In genomic region chr10:73494213-73494612, GRCh38 we compare ENCODE assay signal across 10 cellular contexts. TPM values are rescaled to one million over a fixed set of nuclear protein-coding genes. Genes with fewer than 3 reads are reported as not detected.
A peak's percentile ranks its signal among the peaks of the same experiment; 100 is the strongest.
DNase-seq lines count a peak whose midpoint lies in the region; ATAC-seq, FAIRE-seq and TF ChIP-seq lines count a peak whose summit lies in the region.
"Had no signal": no experiment of that assay in that cellular context is flagged by ENCODE, and none has a peak within 500 bp of the region (broad histone marks: within the 10 kb centered on the region; RNA-seq: fewer than 3 reads in every experiment).

No MANE protein-coding gene starts in this region.

- no peak for TF ChIP-seq POLR2A in A549 (IDR thresholded peaks at IDR 0.05; ENCODE audit: low read length)
- TF ChIP-seq POLR2A in HCT116 (IDR thresholded peaks at IDR 0.05; ENCODE audit: borderline replicate concordance, extremely low read depth, insufficient read depth, insufficient read length), result no peak
- no peak for TF ChIP-seq POLR2A in GM12878 (IDR thresholded peaks at IDR 0.05; ENCODE audit: low read depth, low read length)
- TF ChIP-seq POLR2A in Peyer's patch (IDR thresholded peaks at IDR 0.05), result no peak

- H3K9me2 ChIP-seq in HCT116 (ENCODE audit: insufficient read depth), result no peaks in the 10 kb centered on the region

- TF ChIP-seq CTCF in A549 (IDR thresholded peaks at IDR 0.05) (no peak), HCT116 (IDR thresholded peaks at IDR 0.05 in 2 of 3, conservative IDR thresholded peaks at IDR 0.05 in 1 of 3; ENCODE audit: borderline replicate concordance in 1 of 3, insufficient read depth in 1 of 3, low read depth in 2 of 3, low read length in 2 of 3) (no peak), GM12878 (IDR thresholded peaks at IDR 0.05 in 2 of 3, conservative IDR thresholded peaks at IDR 0.05 in 1 of 3; ENCODE audit: control insufficient read depth in 2 of 3, extremely low read depth in 1 of 3, insufficient read depth in 1 of 3, low read depth in 3 of 3, low read length in 3 of 3) (no peak), GM20000 (IDR thresholded peaks at IDR 0.05; ENCODE audit: extremely low read depth, missing control alignments) (no peak), Peyer's patch (IDR thresholded peaks at IDR 0.05) (no peak)

- H4K20me1 ChIP-seq in HCT116 (ENCODE audit: insufficient read depth) (no peaks in the 10 kb centered on the region), GM12878 (ENCODE audit: control insufficient read depth, insufficient read depth) (no peaks in the 10 kb centered on the region)

- intact Hi-C loops in HCT116 (cut with micrococcal nuclease), result no loop called here
- intact Hi-C loops in GM12878 (cut with micrococcal nuclease; ENCODE audit: unreplicated experiment), result no loop called here

- in situ Hi-C loops in GM12878 (cut with MboI), result no loop called here

- H3K4me3 ChIP-seq in A549 (peak overlapping the region; percentile 77), HCT116 (replicated peaks in 1 of 2; ENCODE audit: low read depth in 1 of 2, low read length in 2 of 2) (peak overlapping the region; percentile 94 to 98; a peak in 2 of 4 replicates), GM12878 (peak overlapping the region; percentile 55), mucosa of stomach (ENCODE audit: low read length) (no peak overlapping the region), Peyer's patch (peak overlapping the region in 2 of 4 donors; percentile 74 to 88)

- ATAC-seq in A549, result no peak
- no peak for ATAC-seq in HCT116
- no peak for ATAC-seq in GM12878
- ATAC-seq in HG03439 (IDR thresholded peaks at IDR 0.05; ENCODE audit: unreplicated experiment), result no peak

- CTCF ChIA-PET in A549 (lab: Yijun Ruan, JAX) (interaction anchor here (0.5 kb wide), 1 partner anchor 8 kb away, joined by 4 read pairs; no protein-coding TSS in a partner anchor), HCT116 (lab: Charles Lee) (no interaction called here), GM12878 (lab: Yijun Ruan, JAX) (interaction anchor here (1.1 kb wide), 1 partner anchor 149 kb away, joined by 4 read pairs; no protein-coding TSS in a partner anchor)

- H3K27me3 ChIP-seq in HCT116 (ENCODE audit: insufficient read depth, low read length) (no peaks in the 10 kb centered on the region), GM12878 (replicated peaks in 1 of 2; ENCODE audit: control insufficient read depth in 2 of 2, insufficient read depth in 2 of 2, low read length in 1 of 2) (no peaks in the 10 kb centered on the region), mucosa of stomach (ENCODE audit: control insufficient read depth, insufficient read depth, low read length) (no peaks in the 10 kb centered on the region), Peyer's patch (no peaks in the 10 kb centered on the region)

- H3K9ac ChIP-seq in HCT116 (ENCODE audit: low read length), result no peak overlapping the region
- no peak overlapping the region for H3K9ac ChIP-seq in GM12878 (ENCODE audit: control insufficient read depth, insufficient read depth, low read length)
- H3K9ac ChIP-seq in mucosa of stomach (ENCODE audit: low read length), result peak overlapping the region; percentile 3

- FAIRE-seq in A549 (lab: Jason Lieb, UNC), result no peak
- no peak for FAIRE-seq in GM12878 (lab: Jason Lieb, UNC)
- FAIRE-seq: G401.6 had no signal

- H3K9me3 ChIP-seq in A549 (no peaks in the 10 kb centered on the region), HCT116 (ENCODE audit: control insufficient read depth in 1 of 2, insufficient read depth in 1 of 2, low read depth in 1 of 2, low read length in 2 of 2) (no peaks in the 10 kb centered on the region), GM12878 (replicated peaks; ENCODE audit: control insufficient read depth, insufficient read depth, low read length) (no peaks in the 10 kb centered on the region), mucosa of stomach (ENCODE audit: control insufficient read depth, low read length) (no peaks in the 10 kb centered on the region), Peyer's patch (no peaks in the 10 kb centered on the region)

- WGBS in A549 (ENCODE audit: missing lambda C conversion rate), result 91% methylated on average over 15 of the region's 15 CpGs
- WGBS in GM12878 (ENCODE audit: insufficient coverage, insufficient replicate concordance, low lambda C conversion rate, missing lambda C conversion rate), result 90% methylated on average over 15 of the region's 15 CpGs

- H3K36me3 ChIP-seq in HCT116 (ENCODE audit: control insufficient read depth in 1 of 2, insufficient read depth in 2 of 2, low read length in 2 of 2) (peaks cover 0 to 4% of the 10 kb centered on the region in 2 experiments; a peak in 1 of 4 replicates), GM12878 (ENCODE audit: control insufficient read depth in 2 of 2, insufficient read depth in 2 of 2, low read length in 1 of 2) (no peaks in the 10 kb centered on the region), mucosa of stomach (ENCODE audit: control insufficient read depth, insufficient read depth, low read length) (peaks cover 2% of the 10 kb centered on the region), Peyer's patch (peaks cover 0 to 12% (median 0%) of the 10 kb centered on the region in 3 donors)

- SMC1A ChIA-PET in GM12878 (lab: Charles Lee; ENCODE audit: uncharacterized antibody, unreplicated experiment), result interaction anchor here (0.9 to 1.4 kb wide), 4 partner anchors 12 to 249 kb away, joined by 3 to 5 read pairs (median 4); no protein-coding TSS in a partner anchor

- TF ChIP-seq RAD21 in A549 (conservative IDR thresholded peaks at IDR 0.05 in 1 of 2, IDR thresholded peaks at IDR 0.05 in 1 of 2) (no peak), HCT116 (IDR thresholded peaks at IDR 0.05; ENCODE audit: low read depth) (no peak), GM12878 (IDR thresholded peaks at IDR 0.05; ENCODE audit: insufficient read depth, low read depth, low read length) (no peak)

- H3K27ac ChIP-seq in A549, result peak overlapping the region in 1 of 2 experiments; percentile 90; a peak in 4 of 6 replicates
- peak overlapping the region; percentile 97; the same call in 1 of the 2 replicates for H3K27ac ChIP-seq in HCT116 (ENCODE audit: low read depth, low read length)
- H3K27ac ChIP-seq in GM12878 (ENCODE audit: control insufficient read depth, insufficient read depth), result no peak overlapping the region
- H3K27ac ChIP-seq in Peyer's patch, result peak overlapping the region in 2 of 4 donors; percentile 94 to 99

- POLR2A ChIA-PET in A549 (lab: Yijun Ruan, JAX), result interaction anchor here (0.8 kb wide), 1 partner anchor 247 kb away, joined by 3 read pairs; the partner anchor contains the start of gene DNAJC9
- POLR2A ChIA-PET in HCT116 (lab: Charles Lee), result interaction anchor here (2.2 kb wide), 1 partner anchor 247 kb away, joined by 12 read pairs; the partner anchor contains the start of gene DNAJC9
- POLR2A ChIA-PET in GM12878 (lab: Charles Lee), result interaction anchor here (0.5 to 0.9 kb wide), 2 partner anchors 247 to 300 kb away, joined by 3 to 6 read pairs; partner anchors contain the start of gene DNAJC9

- H2AFZ ChIP-seq in HCT116 (ENCODE audit: low read depth, low read length, poor library complexity, severe bottlenecking) (no peak overlapping the region), GM12878 (ENCODE audit: control insufficient read depth, low read depth, low read length) (no peak overlapping the region)

- H3K79me2 ChIP-seq in HCT116 (ENCODE audit: insufficient read depth, low read length) (peaks cover 63% of the 10 kb centered on the region), GM12878 (ENCODE audit: control insufficient read depth, insufficient read depth, low read length) (peaks cover 48% of the 10 kb centered on the region)

- H3K4me2 ChIP-seq in A549, result peak overlapping the region; percentile 78
- H3K4me2 ChIP-seq in HCT116 (ENCODE audit: low read length), result peak overlapping the region; percentile 81; the same call in 1 of the 2 replicates
- peak overlapping the region; percentile 79 for H3K4me2 ChIP-seq in GM12878 (ENCODE audit: control insufficient read depth, insufficient read depth)

- TF ChIP-seq EP300 in A549 (IDR thresholded peaks at IDR 0.05) (no peak), GM12878 (IDR thresholded peaks at IDR 0.05; ENCODE audit: borderline replicate concordance in 1 of 2, control insufficient read depth in 1 of 2, low read depth in 2 of 2, low read length in 2 of 2) (no peak)

- peaks cover 21% of the 10 kb centered on the region; the same call in 2 of the 3 replicates for H3K4me1 ChIP-seq in A549
- H3K4me1 ChIP-seq in HCT116 (ENCODE audit: control insufficient read depth in 1 of 2, insufficient read depth in 2 of 2, low read length in 2 of 2), result peaks cover 13 to 21% of the 10 kb centered on the region in 2 experiments; a peak in 3 of 4 replicates
- peaks cover 6% of the 10 kb centered on the region for H3K4me1 ChIP-seq in GM12878 (ENCODE audit: control insufficient read depth, insufficient read depth, low read length)
- H3K4me1 ChIP-seq in mucosa of stomach (ENCODE audit: control insufficient read depth, insufficient read depth, low read length), result peaks cover 14% of the 10 kb centered on the region
- peaks cover 0 to 44% (median 8%) of the 10 kb centered on the region in 4 donors for H3K4me1 ChIP-seq in Peyer's patch

- BruUV-seq in HCT116 (replicated peaks; lab: Mats Ljungman, UMichigan) (no TSS peak), GM12878 (replicated peaks; lab: Mats Ljungman, UMichigan) (no TSS peak)

- RAD21 ChIA-PET in HCT116 (lab: Charles Lee; ENCODE audit: low non-redundant PET in 1 of 2, low total read pairs in 2 of 2, uncharacterized antibody in 2 of 2, unreplicated experiment in 2 of 2) (no interaction called here), GM12878 (lab: Charles Lee; ENCODE audit: unreplicated experiment) (interaction anchor here (0.6 to 1.5 kb wide), 4 partner anchors 37 to 114 kb away, joined by 3 to 4 read pairs (median 4); partner anchors contain the start of gene USP54)

- DNase-seq in A549 (ENCODE audit: low read depth in 1 of 2, low spot score in 1 of 2) (no peak), HCT116 (ENCODE audit: low read depth, low spot score) (no peak), GM12878 (ENCODE audit: low read depth, low spot score) (no peak), GM20000 (ENCODE audit: low spot score) (no peak), Peyer's patch (no peak)
- DNase-seq in stimulated activated CD4-positive, alpha-beta T cell treated with anti-CD3 and anti-CD28 coated beads, Interleukin-4, amount 100 ng/mL, for 24 hours, result no peak
- DNase-seq: activated CD4-positive, alpha-beta T cell treated with anti-CD3 and anti-CD28 coated beads for 1 hour had no signal

RNA-seq across cellular contexts. Expression of gene PPP3CB, which starts 1.6 kb away (rescaled TPM):
- polyA plus RNA-seq in A549 (2011; rRNA removed), result 25.4 and 25.7 TPM in 2 replicates
- 7.7 and 8.2 TPM in 2 replicates for polyA plus RNA-seq in A549 (2012; cell fraction: cytosol; rRNA removed)
- polyA plus RNA-seq in A549 (2012; cell fraction: nucleus; rRNA removed), result 3.5 and 8.0 TPM in 2 replicates
- 20.8 to 22.2 TPM (median 21.6 TPM) in 3 replicates for polyA plus RNA-seq in A549 (2017; fragmentation: RNase III; extraction: RNeasy Plus Mini Kit Qiagen cat#74134 plus additional on column Dnase treatment)
- 14.5 and 15.8 TPM in 2 replicates for polyA minus RNA-seq in A549 (2011; rRNA and poly(A)+ RNA removed)
- total RNA-seq in HCT116 (2021; ENCODE audit: unreplicated experiment), result 32.0 TPM
- polyA plus RNA-seq in HCT116 (2012), result 23.0 and 24.4 TPM in 2 replicates
- 67.3 and 69.4 TPM in 2 replicates for total RNA-seq in GM12878 (2013; cell fraction: nucleolus; rRNA removed)
- total RNA-seq in GM12878 (2014; rRNA removed), result 18.9 and 21.5 TPM in 2 replicates
- total RNA-seq in GM12878 (2014; rRNA removed; fragmentation: Illumina TruSeq; extraction: Trizol), result 26.3 and 28.2 TPM in 2 replicates
- 42.0 and 43.0 TPM in 2 replicates for total RNA-seq in GM12878 (2021)
- 19.5 TPM for polyA plus RNA-seq in GM12878 (2011; ENCODE audit: low read depth)
- 17.8 and 24.6 TPM in 2 replicates for polyA plus RNA-seq in GM12878 (2011; rRNA removed)
- polyA plus RNA-seq in GM12878 (2011; cell fraction: cytosol; rRNA removed), result 7.8 and 16.4 TPM in 2 replicates
- 15.9 and 18.8 TPM in 2 replicates for polyA plus RNA-seq in GM12878 (2011; cell fraction: nucleus; rRNA removed)
- polyA plus RNA-seq in GM12878 (2012), result 29.4 and 29.8 TPM in 2 replicates
- polyA plus RNA-seq in GM12878 (2014; fragmentation: Illumina TruSeq; extraction: Trizol), result 46.4 and 60.6 TPM in 2 replicates
- polyA plus RNA-seq in GM12878 (2014; fragmentation: Nextera tagmentation; extraction: Ambion mirVana), result 10 to 100 TPM; 13.9 to 19.7 TPM
- polyA plus RNA-seq in GM12878 (2014; rRNA removed), result 20.8 and 24.9 TPM in 2 replicates
- polyA plus RNA-seq in GM12878 (2016; fragmentation: Nextera tagmentation; extraction: Ambion mirVana), result 10 to 100 TPM; 11.4 to 15.4 TPM
- 14.6 and 15.8 TPM in 2 replicates for polyA minus RNA-seq in GM12878 (2011; rRNA and poly(A)+ RNA removed)
- polyA minus RNA-seq in GM12878 (2011; cell fraction: cytosol; rRNA and poly(A)+ RNA removed), result 5.7 and 11.4 TPM in 2 replicates
- polyA minus RNA-seq in GM12878 (2011; cell fraction: nucleus; rRNA and poly(A)+ RNA removed), result 8.7 and 12.8 TPM in 2 replicates
- total RNA-seq in Peyer's patch, result 10 to 100 TPM; 28.2 to 42.0 (median 32.4) TPM
